In genomic region chr1:162872981-162873380, GRCh38 we compare ENCODE assay signal across 14 cellular contexts. TPM values are rescaled to one million over a fixed set of nuclear protein-coding genes. Genes with fewer than 3 reads are reported as not detected.
A peak's percentile ranks its signal among the peaks of the same experiment; 100 is the strongest.
DNase-seq lines count a peak whose midpoint lies in the region; ATAC-seq and TF ChIP-seq lines count a peak whose summit lies in the region.
"Had no signal": no experiment of that assay in that cellular context is flagged by ENCODE, and none has a peak within 500 bp of the region (broad histone marks: within the 10 kb centered on the region; RNA-seq: fewer than 3 reads in every experiment).

No MANE protein-coding gene starts in this region.

- TF ChIP-seq CTCF in chondrocyte (IDR thresholded peaks at IDR 0.05), result no peak
- no peak for TF ChIP-seq CTCF in progenitor cell of endocrine pancreas (IDR thresholded peaks at IDR 0.05; ENCODE audit: unreplicated experiment)

- peak overlapping the region; percentile 34 for H3K27ac Mint-ChIP-seq in chondrocyte (ENCODE audit: unreplicated experiment)
- peak overlapping the region; percentile 4 for H3K27ac Mint-ChIP-seq in progenitor cell of endocrine pancreas

- H3K9me3 Mint-ChIP-seq in chondrocyte (ENCODE audit: low read depth), result peaks cover 33% of the 10 kb centered on the region
- H3K9me3 Mint-ChIP-seq in progenitor cell of endocrine pancreas (ENCODE audit: low read depth), result peaks cover 29% of the 10 kb centered on the region

- H3K4me3 Mint-ChIP-seq in chondrocyte (ENCODE audit: unreplicated experiment) (no peak overlapping the region), progenitor cell of endocrine pancreas (ENCODE audit: low read depth) (no peak overlapping the region)

- peak overlapping the region; percentile 36 for H2AFZ ChIP-seq in ACC112 (ENCODE audit: low read length, unreplicated experiment)

- H3K4me1 Mint-ChIP-seq in chondrocyte (ENCODE audit: low read depth) (peaks cover 18% of the 10 kb centered on the region), progenitor cell of endocrine pancreas (ENCODE audit: low read depth) (peaks cover 18% of the 10 kb centered on the region)

- 0 out of 2 replicates have a peak, but pooled peaks cover 4% of the 10 kb centered on the region for H3K36me3 ChIP-seq in ACC112 (ENCODE audit: insufficient read depth, low read length)

- ATAC-seq in GM21360 (IDR thresholded peaks at IDR 0.05; ENCODE audit: unreplicated experiment), result no peak

- H3K4me1 ChIP-seq in ACC112 (ENCODE audit: control insufficient read depth, insufficient read depth, low read length, unreplicated experiment), result peaks cover 47% of the 10 kb centered on the region

- no peaks in the 10 kb centered on the region for H3K27me3 ChIP-seq in ACC112 (ENCODE audit: insufficient read depth, low read length)

- H3K4me3 ChIP-seq in ACC112 (ENCODE audit: low read depth, low read length), result peak overlapping the region; percentile 31

- peak overlapping the region; percentile 99 for H3K27ac ChIP-seq in ACC112 (ENCODE audit: low read depth, low read length)

- H3K36me3 Mint-ChIP-seq in chondrocyte (ENCODE audit: low read depth), result peaks cover 22% of the 10 kb centered on the region
- H3K36me3 Mint-ChIP-seq in progenitor cell of endocrine pancreas (ENCODE audit: insufficient read depth), result peaks cover 18% of the 10 kb centered on the region

- DNase-seq in NCI-H226 (peak; percentile 81), chondrocyte (ENCODE audit: low spot score) (no peak), progenitor cell of endocrine pancreas (ENCODE audit: low spot score, unreplicated experiment) (no peak), HUDEP-2 (lab: John Stamatoyannopoulos, UW; ENCODE audit: unreplicated experiment in 76 of 76) (no peak), inferior parietal cortex (ENCODE audit: extremely low spot score) (no peak)
- DNase-seq: ACHN, GOT3, Karpas-422, NCI-H187 treated with DMSO at 0.1 percent for 48 hours, NCI-H446 treated with DMSO at 0.1 percent for 48 hours, NCI-H82, SIG-M5 had no signal

- H3K79me2 ChIP-seq in ACC112 (ENCODE audit: control insufficient read depth, insufficient read depth, low read length, unreplicated experiment), result no peaks in the 10 kb centered on the region

- H3K27me3 Mint-ChIP-seq in chondrocyte (ENCODE audit: low read depth), result no peaks in the 10 kb centered on the region
- no peaks in the 10 kb centered on the region for H3K27me3 Mint-ChIP-seq in progenitor cell of endocrine pancreas

RNA-seq across cellular contexts. Expression of gene CCDC190, which starts 12.0 kb away (rescaled TPM):
- total RNA-seq in chondrocyte, result 1.5 to 5.3 TPM (median 1.9 TPM) in 3 replicates
- total RNA-seq in progenitor cell of endocrine pancreas, result 0.19 and 0.75 TPM in 2 replicates
